ENCODE assay signal across 22 cellular contexts in the genomic region with DNA sequence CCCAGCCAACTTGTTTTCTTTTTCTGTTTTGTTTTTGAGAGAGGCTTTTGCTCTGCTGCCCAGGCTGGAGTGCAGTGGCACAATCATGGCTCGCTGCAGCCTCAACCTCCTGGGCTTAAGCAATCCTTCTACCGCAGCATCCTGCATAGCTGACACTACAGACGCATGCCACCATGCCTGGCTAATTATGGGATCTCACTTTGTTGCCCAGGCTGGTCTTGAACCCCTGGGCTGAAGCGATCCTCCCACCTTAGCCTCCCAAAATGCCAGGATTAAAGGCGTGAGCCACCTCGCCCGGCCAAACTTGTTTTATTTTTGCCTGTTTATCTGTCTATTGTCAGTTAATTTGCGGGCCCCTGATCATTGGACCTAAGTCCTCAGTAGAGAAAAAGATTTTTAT.
"Had no signal": no experiment of that assay in that cellular context is flagged by ENCODE, and none has a peak within 500 bp of the region (broad histone marks: within the 10 kb centered on the region; RNA-seq: fewer than 3 reads in every experiment).

No MANE protein-coding gene starts in this region.

- H3K27ac ChIP-seq: adrenal gland, ascending aorta, brain microvascular endothelial cell, lower lobe of right lung, pancreas, thyroid gland, upper lobe of right lung had no signal

- H3K36me3 ChIP-seq: adrenal gland, ascending aorta, brain microvascular endothelial cell, lower lobe of right lung, pancreas, thyroid gland, upper lobe of right lung had no signal

- DNase-seq: activated CD4-positive, alpha-beta T cell treated with anti-CD3 and anti-CD28 coated beads for 36 hours; activated CD4-positive, alpha-beta T cell treated with anti-CD3 and anti-CD28 coated beads, Interleukin-2, amount 50 U/mL, for 4 hours; activated CD8-positive, alpha-beta memory T cell treated with anti-CD3 and anti-CD28 coated beads for 24 hours; activated CD8-positive, alpha-beta memory T cell treated with anti-CD3 and anti-CD28 coated beads, Interleukin-2, amount 50 U/mL, for 4 hours; activated T-cell treated with anti-CD3 and anti-CD28 coated beads, Interleukin-2, amount 50 U/mL, for 24 hours; adrenal gland; brain microvascular endothelial cell; caudate nucleus; effector CD4-positive, alpha-beta T cell; erythroblast; foreskin fibroblast; kidney; lower lobe of right lung; natural killer cell; pancreas; right cardiac atrium; stimulated activated CD4-positive, alpha-beta T cell treated with anti-CD3 and anti-CD28 coated beads, Interleukin-4, amount 100 ng/mL, for 4 hours; substantia nigra; thyroid gland; upper lobe of right lung had no signal

- ATAC-seq: activated CD4-positive, alpha-beta T cell treated with anti-CD3 and anti-CD28 coated beads for 36 hours; activated T-helper 17 cell treated with anti-CD3 and anti-CD28 coated beads, Interleukin-2, amount 50 U/mL, for 72 hours; lower lobe of right lung; natural killer cell; pancreas; right cardiac atrium; upper lobe of right lung had no signal

- H3K27me3 ChIP-seq: adrenal gland, ascending aorta, brain microvascular endothelial cell, pancreas, thyroid gland, upper lobe of right lung had no signal

- FAIRE-seq: kidney, pancreas had no signal

- H3K9me3 ChIP-seq: adrenal gland, ascending aorta, lower lobe of right lung, pancreas, thyroid gland, upper lobe of right lung had no signal

- H3K4me3 ChIP-seq: adrenal gland, ascending aorta, lower lobe of right lung, pancreas, thyroid gland, upper lobe of right lung had no signal

- H3K4me1 ChIP-seq: adrenal gland, ascending aorta, lower lobe of right lung, pancreas, thyroid gland, upper lobe of right lung had no signal
